9 cellular contexts compared by ENCODE assay signal in the genomic region with DNA sequence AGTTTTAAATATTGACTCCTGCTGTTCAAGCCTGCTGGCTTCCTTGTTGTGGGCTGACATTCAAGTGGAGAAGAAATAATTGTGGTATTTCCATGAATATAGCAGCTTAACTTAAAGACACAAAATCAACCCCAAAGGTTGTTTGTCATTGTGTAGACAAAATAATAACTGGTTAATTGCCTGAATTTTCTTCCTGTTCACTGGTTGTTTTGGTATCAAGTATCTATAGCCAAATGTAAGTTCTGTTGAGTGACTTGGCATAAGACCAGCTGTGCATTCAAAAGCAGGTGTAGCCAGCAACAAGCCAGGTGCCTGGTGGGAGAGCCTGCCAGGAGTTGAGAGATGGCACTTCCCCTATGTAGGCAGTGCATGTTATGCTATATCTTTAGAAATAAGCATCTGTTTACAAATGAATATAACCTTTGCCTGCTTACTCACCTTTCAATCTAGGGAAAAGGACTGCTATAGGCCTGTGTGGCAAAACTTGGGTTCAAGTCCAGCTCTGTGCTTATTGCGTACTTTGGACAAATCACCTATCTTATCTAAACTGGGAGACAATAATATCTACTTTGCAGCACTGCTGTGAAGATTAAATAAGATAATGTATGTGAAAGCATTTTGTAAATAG.
A peak's percentile ranks its signal among the peaks of the same experiment; 100 is the strongest.
DNase-seq lines count a peak whose midpoint lies in the region; ATAC-seq lines count a peak whose summit lies in the region.
"Had no signal": no experiment of that assay in that cellular context is flagged by ENCODE, and none has a peak within 500 bp of the region (broad histone marks: within the 10 kb centered on the region; RNA-seq: fewer than 3 reads in every experiment).

No MANE protein-coding gene starts in this region.

- peaks cover 17 to 40% of the 10 kb centered on the region in 2 donors for H3K4me1 ChIP-seq in mucosa of rectum (ENCODE audit: control insufficient read depth in 2 of 2, insufficient read depth in 2 of 2, low read length in 2 of 2)

- H3K27ac ChIP-seq in mucosa of rectum (ENCODE audit: low read depth in 2 of 2, low read length in 2 of 2), result peak overlapping the region; percentile 38 to 65
- no peak overlapping the region for H3K27ac ChIP-seq in caudate nucleus (ENCODE audit: low read depth, low read length)

- ATAC-seq in HG03354 (IDR thresholded peaks at IDR 0.05; ENCODE audit: poor library complexity, severe bottlenecking, unreplicated experiment) (no peak), GM18870 (IDR thresholded peaks at IDR 0.05; ENCODE audit: unreplicated experiment) (no peak)

- peak; percentile 78 for DNase-seq in DMS79 (lab: John Stamatoyannopoulos, UW)
- DNase-seq in NCI-H1105 treated with DMSO at 0.1 percent for 48 hours (lab: John Stamatoyannopoulos, UW), result peak; percentile 100
- peak; percentile 94 for DNase-seq in NCI-H774 (lab: John Stamatoyannopoulos, UW)
- no peak for DNase-seq in caudate nucleus (lab: John Stamatoyannopoulos, UW)
- no peak for DNase-seq in OCI-M2 (lab: John Stamatoyannopoulos, UW; ENCODE audit: unreplicated experiment)

- no peak overlapping the region for H3K9ac ChIP-seq in mucosa of rectum (ENCODE audit: low read depth in 1 of 2, low read length in 2 of 2)

- no peaks in the 10 kb centered on the region for H3K9me3 ChIP-seq in mucosa of rectum (ENCODE audit: control insufficient read depth in 2 of 2, low read length in 2 of 2)
- H3K9me3 ChIP-seq: Peyer's patch had no signal

- H3K27me3 ChIP-seq in mucosa of rectum (ENCODE audit: control insufficient read depth in 2 of 2, insufficient read depth in 2 of 2, low read length in 2 of 2), result no peaks in the 10 kb centered on the region
- H3K27me3 ChIP-seq: Peyer's patch had no signal

- no peaks in the 10 kb centered on the region for H3K36me3 ChIP-seq in mucosa of rectum (ENCODE audit: control insufficient read depth in 2 of 2, insufficient read depth in 2 of 2, low read length in 2 of 2)
- H3K36me3 ChIP-seq: Peyer's patch had no signal

- H3K4me3 ChIP-seq in mucosa of rectum (ENCODE audit: low read length in 2 of 2), result no peak overlapping the region
- H3K4me3 ChIP-seq: Peyer's patch had no signal

Comparison
In these comparisons a context has a peak if more than half of its experiments do, and no peak if none do; other contexts are left out.
1. DNase-seq: peak in DMS79 (single experiment), NCI-H1105 treated with DMSO at 0.1 percent for 48 hours (single experiment) and NCI-H774 (single experiment); none in caudate nucleus (0 of 61) and OCI-M2 (single experiment).